ENCODE assay signal across 14 cellular contexts in genomic region chr2:150090031-150090430, GRCh38.
DNase-seq lines count a peak whose midpoint lies in the region; ATAC-seq and TF ChIP-seq lines count a peak whose summit lies in the region.
"Had no signal": no experiment of that assay in that cellular context is flagged by ENCODE, and none has a peak within 500 bp of the region (broad histone marks: within the 10 kb centered on the region; RNA-seq: fewer than 3 reads in every experiment).

No MANE protein-coding gene starts in this region.

- H3K9me2 ChIP-seq in GM23338 (ENCODE audit: insufficient read depth): no peaks in the 10 kb centered on the region

- dilution Hi-C loops in mammary epithelial cell (cut with HindIII; ENCODE audit: low sequenced_read_pairs): no loop called here

- H3F3A ChIP-seq in GM23338 (replicated peaks; ENCODE audit: low read depth) (no peaks in the 10 kb centered on the region), neural progenitor cell (ENCODE audit: low read depth) (no peaks in the 10 kb centered on the region)

- H2AFZ ChIP-seq in mammary epithelial cell (ENCODE audit: low read depth, low read length) (peak overlapping the region; percentile 39), GM23338 (peak overlapping the region; percentile 72; the same call in 1 of the 2 replicates), neural progenitor cell (replicated peaks) (peak overlapping the region; percentile 61)

- POLR2A ChIA-PET in MCF 10A (lab: Yijun Ruan, JAX): no interaction called here

- no peak overlapping the region for H3K4me3 Mint-ChIP-seq in MCF 10A (ENCODE audit: unreplicated experiment)
- no peak overlapping the region for H3K4me3 Mint-ChIP-seq in GM23338
- no peak overlapping the region for H3K4me3 Mint-ChIP-seq in neural progenitor cell
- H3K4me3 Mint-ChIP-seq in activated T-cell treated with anti-CD3 and anti-CD28 coated beads, Interleukin-2, amount 50 U/mL, for 24 hours: no peak overlapping the region
- H3K4me3 Mint-ChIP-seq: B cell; CD8-positive, alpha-beta memory T cell had no signal

- no peaks in the 10 kb centered on the region for H3K9me3 Mint-ChIP-seq in MCF 10A (ENCODE audit: unreplicated experiment)
- H3K9me3 Mint-ChIP-seq in GM23338: 0 out of 3 replicates have a peak, but pooled peaks cover 3% of the 10 kb centered on the region
- peaks cover 2% of the 10 kb centered on the region for H3K9me3 Mint-ChIP-seq in neural progenitor cell
- no peaks in the 10 kb centered on the region for H3K9me3 Mint-ChIP-seq in activated T-cell treated with anti-CD3 and anti-CD28 coated beads, Interleukin-2, amount 50 U/mL, for 24 hours

- BruUV-seq in mammary epithelial cell (replicated peaks; lab: Mats Ljungman, UMichigan) (no TSS peak), MCF 10A (replicated peaks; lab: Mats Ljungman, UMichigan) (no TSS peak)

- in situ Hi-C loops in mammary epithelial cell (cut with MboI; ENCODE audit: low sequenced_read_pairs in 2 of 2): no loop called here

- CTCF ChIA-PET in mammary epithelial cell (lab: Charles Lee; ENCODE audit: low non-redundant PET) (no interaction called here), MCF 10A (lab: Yijun Ruan, JAX) (no interaction called here)

- H3K27me3 ChIP-seq in mammary epithelial cell (ENCODE audit: insufficient read depth, low read length): no peaks in the 10 kb centered on the region
- no peaks in the 10 kb centered on the region for H3K27me3 ChIP-seq in GM23338 (ENCODE audit: insufficient read depth)
- H3K27me3 ChIP-seq in neural progenitor cell: no peaks in the 10 kb centered on the region
- H3K27me3 ChIP-seq: BLaER1 treated with 17β-estradiol and CSF1 and Interleukin-3, amounts not matched to agents 10 nM and 100 nM had no signal

- ATAC-seq in GM23338 (no peak), Right ventricle myocardium inferior (no peak), GM21515 (IDR thresholded peaks at IDR 0.05; ENCODE audit: unreplicated experiment) (no peak)

- H3K36me3 Mint-ChIP-seq in MCF 10A (ENCODE audit: insufficient read depth, unreplicated experiment) (peaks cover 6% of the 10 kb centered on the region), GM23338 (ENCODE audit: low read depth) (no peaks in the 10 kb centered on the region), neural progenitor cell (peaks cover 3% of the 10 kb centered on the region)
- no peaks in the 10 kb centered on the region for H3K36me3 Mint-ChIP-seq in activated T-cell treated with anti-CD3 and anti-CD28 coated beads, Interleukin-2, amount 50 U/mL, for 24 hours (ENCODE audit: low read depth)
- H3K36me3 Mint-ChIP-seq: CD8-positive, alpha-beta memory T cell had no signal

- H3K27ac Mint-ChIP-seq in MCF 10A (ENCODE audit: low read depth, unreplicated experiment) (no peak overlapping the region), GM23338 (no peak overlapping the region), neural progenitor cell (no peak overlapping the region)
- no peak overlapping the region for H3K27ac Mint-ChIP-seq in activated T-cell treated with anti-CD3 and anti-CD28 coated beads, Interleukin-2, amount 50 U/mL, for 24 hours
- H3K27ac Mint-ChIP-seq: B cell; CD8-positive, alpha-beta memory T cell had no signal

- intact Hi-C loops in mammary epithelial cell (cut with micrococcal nuclease): no loop called here
- intact Hi-C loops in MCF 10A (cut with micrococcal nuclease): no loop called here
- intact Hi-C loops in Right ventricle myocardium inferior (cut with DNase I): no loop called here

- H3K36me3 ChIP-seq in mammary epithelial cell (ENCODE audit: insufficient read depth, low read length) (no peaks in the 10 kb centered on the region), GM23338 (ENCODE audit: insufficient read depth) (no peaks in the 10 kb centered on the region), neural progenitor cell (no peaks in the 10 kb centered on the region)
- H3K36me3 ChIP-seq: BLaER1 treated with 17β-estradiol and CSF1 and Interleukin-3, amounts not matched to agents 10 nM and 100 nM; HAP-1 had no signal

- H3K4me1 Mint-ChIP-seq in MCF 10A (ENCODE audit: insufficient read depth, unreplicated experiment) (no peaks in the 10 kb centered on the region), GM23338 (peaks cover 8% of the 10 kb centered on the region; the same call in 2 of the 3 replicates), neural progenitor cell (peaks cover 17% of the 10 kb centered on the region)
- H3K4me1 Mint-ChIP-seq in activated T-cell treated with anti-CD3 and anti-CD28 coated beads, Interleukin-2, amount 50 U/mL, for 24 hours (ENCODE audit: low read depth): no peaks in the 10 kb centered on the region
- H3K4me1 Mint-ChIP-seq: B cell; CD8-positive, alpha-beta memory T cell had no signal

- H3K79me2 ChIP-seq in mammary epithelial cell (ENCODE audit: insufficient read depth, low read length): no peaks in the 10 kb centered on the region
- no peaks in the 10 kb centered on the region for H3K79me2 ChIP-seq in GM23338 (replicated peaks; ENCODE audit: insufficient read depth)
- H3K79me2 ChIP-seq in neural progenitor cell (ENCODE audit: low read depth): no peaks in the 10 kb centered on the region

- H3K4me1 ChIP-seq in mammary epithelial cell (ENCODE audit: insufficient read depth, low read length) (no peaks in the 10 kb centered on the region), GM23338 (ENCODE audit: insufficient read depth) (peaks cover 9% of the 10 kb centered on the region; the same call in 1 of the 2 replicates), neural progenitor cell (no peaks in the 10 kb centered on the region)
- H3K4me1 ChIP-seq: BLaER1 treated with 17β-estradiol and CSF1 and Interleukin-3, amounts not matched to agents 10 nM and 100 nM; HAP-1 had no signal

- H3K4me2 ChIP-seq in mammary epithelial cell (ENCODE audit: insufficient read depth, low read depth, low read length) (no peak overlapping the region), GM23338 (no peak overlapping the region), neural progenitor cell (no peak overlapping the region)
- H3K4me2 ChIP-seq: BLaER1 treated with 17β-estradiol and CSF1 and Interleukin-3, amounts not matched to agents 10 nM and 100 nM had no signal

- no peak overlapping the region for H3K9ac ChIP-seq in mammary epithelial cell (ENCODE audit: insufficient read depth, low read length)
- no peak overlapping the region for H3K9ac ChIP-seq in neural progenitor cell
- H3K9ac ChIP-seq: BLaER1 treated with 17β-estradiol and CSF1 and Interleukin-3, amounts not matched to agents 10 nM and 100 nM had no signal

- no peaks in the 10 kb centered on the region for H3K27me3 Mint-ChIP-seq in MCF 10A (ENCODE audit: insufficient read depth, unreplicated experiment)
- no peaks in the 10 kb centered on the region for H3K27me3 Mint-ChIP-seq in GM23338 (ENCODE audit: insufficient read depth, low read depth, poor library complexity)
- no peaks in the 10 kb centered on the region for H3K27me3 Mint-ChIP-seq in neural progenitor cell (ENCODE audit: insufficient read depth, low read depth)
- no peaks in the 10 kb centered on the region for H3K27me3 Mint-ChIP-seq in activated T-cell treated with anti-CD3 and anti-CD28 coated beads, Interleukin-2, amount 50 U/mL, for 24 hours
- H3K27me3 Mint-ChIP-seq: B cell; CD8-positive, alpha-beta memory T cell had no signal

- TF ChIP-seq CTCF in mammary epithelial cell (conservative IDR thresholded peaks at IDR 0.05 in 1 of 2, IDR thresholded peaks at IDR 0.05 in 1 of 2; ENCODE audit: extremely low read depth in 1 of 2, insufficient read depth in 1 of 2, low read depth in 1 of 2, low read length in 2 of 2) (no peak), MCF 10A (IDR thresholded peaks at IDR 0.05; ENCODE audit: unreplicated experiment) (no peak), GM23338 (conservative IDR thresholded peaks at IDR 0.05; ENCODE audit: low read depth in 2 of 2) (no peak), neural progenitor cell (IDR thresholded peaks at IDR 0.05) (no peak)

- DNase-seq in mammary epithelial cell (no peak), MCF 10A (ENCODE audit: unreplicated experiment) (no peak), GM23338 (ENCODE audit: low spot score) (no peak), SW480 (ENCODE audit: low spot score) (peak; percentile 30), neural progenitor cell (ENCODE audit: low spot score) (no peak), Right ventricle myocardium inferior (ENCODE audit: missing footprints) (no peak)
- DNase-seq in activated T-cell treated with anti-CD3 and anti-CD28 coated beads, Interleukin-2, amount 50 U/mL, for 24 hours: no peak
- DNase-seq: CD8-positive, alpha-beta memory T cell; COR-L47; GDM1 had no signal

- H3K4me3 ChIP-seq in mammary epithelial cell (replicated peaks in 1 of 3; ENCODE audit: insufficient read depth in 1 of 3, low read depth in 2 of 3, low read length in 3 of 3) (no peak overlapping the region), GM23338 (no peak overlapping the region), neural progenitor cell (no peak overlapping the region)
- H3K4me3 ChIP-seq: BLaER1 treated with 17β-estradiol and CSF1 and Interleukin-3, amounts not matched to agents 10 nM and 100 nM; HAP-1 had no signal

- H3K27ac ChIP-seq in mammary epithelial cell (ENCODE audit: insufficient read depth, low read depth, low read length): no peak overlapping the region
- H3K27ac ChIP-seq in GM23338 (ENCODE audit: low read depth): no peak overlapping the region
- no peak overlapping the region for H3K27ac ChIP-seq in neural progenitor cell
- H3K27ac ChIP-seq: BLaER1 treated with 17β-estradiol and CSF1 and Interleukin-3, amounts not matched to agents 10 nM and 100 nM had no signal

- H3K9me3 ChIP-seq in mammary epithelial cell (replicated peaks; ENCODE audit: insufficient read depth, low read length) (no peaks in the 10 kb centered on the region), neural progenitor cell (ENCODE audit: low read depth) (no peaks in the 10 kb centered on the region)
- H3K9me3 ChIP-seq: HAP-1 had no signal

- WGBS in mammary epithelial cell (ENCODE audit: low coverage, missing lambda C conversion rate): no CpG with 5 or more reads among the region's 1 CpG

- H4K20me1 ChIP-seq in mammary epithelial cell (ENCODE audit: insufficient read depth, low read length) (no peaks in the 10 kb centered on the region), GM23338 (replicated peaks; ENCODE audit: insufficient read depth) (no peaks in the 10 kb centered on the region), neural progenitor cell (ENCODE audit: low read depth) (no peaks in the 10 kb centered on the region)
- H4K20me1 ChIP-seq: BLaER1 treated with 17β-estradiol and CSF1 and Interleukin-3, amounts not matched to agents 10 nM and 100 nM had no signal
